In the genomic region with DNA sequence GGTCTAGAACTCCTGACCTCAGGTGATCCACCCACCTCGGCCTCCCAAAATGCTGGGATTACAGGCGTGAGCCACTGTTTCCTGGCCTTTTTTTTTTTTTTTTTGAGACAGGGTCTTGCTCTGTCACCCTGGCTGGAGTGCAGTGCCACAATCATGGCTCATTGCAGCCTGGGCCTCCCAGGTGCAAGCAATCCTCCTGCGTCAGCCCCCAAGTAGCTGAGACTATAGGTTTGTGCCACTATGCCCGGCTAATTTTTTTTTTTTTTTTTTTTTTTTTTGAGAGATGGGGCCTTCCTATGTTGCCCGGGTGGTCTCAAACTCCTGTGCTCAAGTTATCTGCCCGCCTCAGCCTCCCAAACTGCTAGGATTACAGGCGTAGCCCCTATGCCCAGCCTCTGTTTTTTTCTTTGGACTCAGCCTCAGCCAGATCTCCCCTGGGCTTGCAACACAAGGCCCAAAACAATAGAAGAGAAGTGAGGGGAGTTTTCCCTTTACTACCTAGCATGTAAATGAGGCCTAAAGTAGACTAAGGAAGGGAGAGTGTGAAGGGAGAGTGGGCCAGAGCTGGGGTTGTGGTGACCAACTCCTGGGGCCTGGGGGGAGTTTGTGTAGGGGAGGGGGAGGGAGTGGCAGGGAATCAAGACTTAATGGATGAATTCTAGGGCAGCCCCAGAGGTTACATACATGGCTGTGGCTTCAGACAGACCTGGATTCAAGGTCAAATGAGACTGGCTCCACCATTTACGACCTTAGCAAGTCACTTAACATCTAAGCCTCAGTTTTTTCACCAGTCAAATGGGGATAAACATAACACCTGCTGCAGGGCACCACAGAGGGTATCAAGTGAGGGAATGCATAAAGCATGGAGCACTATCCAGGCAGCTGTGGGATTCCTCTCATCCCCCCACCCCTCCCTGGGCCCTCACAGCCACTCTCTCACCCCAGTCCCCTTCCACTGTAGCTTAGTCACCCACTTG, we compare ENCODE assay signal across 1 cellular context.
TF ChIP-seq lines count a peak whose summit lies in the region.

No MANE protein-coding gene starts in this region.

TF ChIP-seq in WTC11, 78 proteins besides CTCF, POLR2A, EP300 and RAD21 (continued from another document):
- TF ChIP-seq, protein P1, sequence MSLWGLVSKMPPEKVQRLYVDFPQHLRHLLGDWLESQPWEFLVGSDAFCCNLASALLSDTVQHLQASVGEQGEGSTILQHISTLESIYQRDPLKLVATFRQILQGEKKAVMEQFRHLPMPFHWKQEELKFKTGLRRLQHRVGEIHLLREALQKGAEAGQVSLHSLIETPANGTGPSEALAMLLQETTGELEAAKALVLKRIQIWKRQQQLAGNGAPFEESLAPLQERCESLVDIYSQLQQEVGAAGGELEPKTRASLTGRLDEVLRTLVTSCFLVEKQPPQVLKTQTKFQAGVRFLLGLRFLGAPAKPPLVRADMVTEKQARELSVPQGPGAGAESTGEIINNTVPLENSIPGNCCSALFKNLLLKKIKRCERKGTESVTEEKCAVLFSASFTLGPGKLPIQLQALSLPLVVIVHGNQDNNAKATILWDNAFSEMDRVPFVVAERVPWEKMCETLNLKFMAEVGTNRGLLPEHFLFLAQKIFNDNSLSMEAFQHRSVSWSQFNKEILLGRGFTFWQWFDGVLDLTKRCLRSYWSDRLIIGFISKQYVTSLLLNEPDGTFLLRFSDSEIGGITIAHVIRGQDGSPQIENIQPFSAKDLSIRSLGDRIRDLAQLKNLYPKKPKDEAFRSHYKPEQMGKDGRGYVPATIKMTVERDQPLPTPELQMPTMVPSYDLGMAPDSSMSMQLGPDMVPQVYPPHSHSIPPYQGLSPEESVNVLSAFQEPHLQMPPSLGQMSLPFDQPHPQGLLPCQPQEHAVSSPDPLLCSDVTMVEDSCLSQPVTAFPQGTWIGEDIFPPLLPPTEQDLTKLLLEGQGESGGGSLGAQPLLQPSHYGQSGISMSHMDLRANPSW (CRISPR knock-in tag; conservative IDR thresholded peaks at IDR 0.05; ENCODE audit: low read depth) = no peak
- TF ChIP-seq, protein P2, sequence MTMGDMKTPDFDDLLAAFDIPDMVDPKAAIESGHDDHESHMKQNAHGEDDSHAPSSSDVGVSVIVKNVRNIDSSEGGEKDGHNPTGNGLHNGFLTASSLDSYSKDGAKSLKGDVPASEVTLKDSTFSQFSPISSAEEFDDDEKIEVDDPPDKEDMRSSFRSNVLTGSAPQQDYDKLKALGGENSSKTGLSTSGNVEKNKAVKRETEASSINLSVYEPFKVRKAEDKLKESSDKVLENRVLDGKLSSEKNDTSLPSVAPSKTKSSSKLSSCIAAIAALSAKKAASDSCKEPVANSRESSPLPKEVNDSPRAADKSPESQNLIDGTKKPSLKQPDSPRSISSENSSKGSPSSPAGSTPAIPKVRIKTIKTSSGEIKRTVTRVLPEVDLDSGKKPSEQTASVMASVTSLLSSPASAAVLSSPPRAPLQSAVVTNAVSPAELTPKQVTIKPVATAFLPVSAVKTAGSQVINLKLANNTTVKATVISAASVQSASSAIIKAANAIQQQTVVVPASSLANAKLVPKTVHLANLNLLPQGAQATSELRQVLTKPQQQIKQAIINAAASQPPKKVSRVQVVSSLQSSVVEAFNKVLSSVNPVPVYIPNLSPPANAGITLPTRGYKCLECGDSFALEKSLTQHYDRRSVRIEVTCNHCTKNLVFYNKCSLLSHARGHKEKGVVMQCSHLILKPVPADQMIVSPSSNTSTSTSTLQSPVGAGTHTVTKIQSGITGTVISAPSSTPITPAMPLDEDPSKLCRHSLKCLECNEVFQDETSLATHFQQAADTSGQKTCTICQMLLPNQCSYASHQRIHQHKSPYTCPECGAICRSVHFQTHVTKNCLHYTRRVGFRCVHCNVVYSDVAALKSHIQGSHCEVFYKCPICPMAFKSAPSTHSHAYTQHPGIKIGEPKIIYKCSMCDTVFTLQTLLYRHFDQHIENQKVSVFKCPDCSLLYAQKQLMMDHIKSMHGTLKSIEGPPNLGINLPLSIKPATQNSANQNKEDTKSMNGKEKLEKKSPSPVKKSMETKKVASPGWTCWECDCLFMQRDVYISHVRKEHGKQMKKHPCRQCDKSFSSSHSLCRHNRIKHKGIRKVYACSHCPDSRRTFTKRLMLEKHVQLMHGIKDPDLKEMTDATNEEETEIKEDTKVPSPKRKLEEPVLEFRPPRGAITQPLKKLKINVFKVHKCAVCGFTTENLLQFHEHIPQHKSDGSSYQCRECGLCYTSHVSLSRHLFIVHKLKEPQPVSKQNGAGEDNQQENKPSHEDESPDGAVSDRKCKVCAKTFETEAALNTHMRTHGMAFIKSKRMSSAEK (CRISPR knock-in tag; IDR thresholded peaks at IDR 0.05; ENCODE audit: borderline replicate concordance) = no peak
- TF ChIP-seq OVOL2 (CRISPR knock-in tag; IDR thresholded peaks at IDR 0.05; ENCODE audit: borderline replicate concordance) = no peak
